Comparison of ENCODE assay signal across 9 cellular contexts in genomic region chr6:168132531-168133184, GRCh38. TPM values are rescaled to one million over a fixed set of nuclear protein-coding genes. Genes with fewer than 3 reads are reported as not detected.
DNase-seq lines count a peak whose midpoint lies in the region; ATAC-seq and TF ChIP-seq lines count a peak whose summit lies in the region.
"Had no signal": no experiment of that assay in that cellular context is flagged by ENCODE, and none has a peak within 500 bp of the region (broad histone marks: within the 10 kb centered on the region; RNA-seq: fewer than 3 reads in every experiment).

No MANE protein-coding gene starts in this region.

- H3K27me3 Mint-ChIP-seq in activated CD4-positive, alpha-beta T cell treated with anti-CD3 and anti-CD28 coated beads, Interleukin-2, amount 10 ng/mL, durations not matched to agents 24 days and 14 days = peaks cover 19% of the 10 kb centered on the region

- no peak overlapping the region for H3K4me3 Mint-ChIP-seq in activated CD4-positive, alpha-beta T cell treated with anti-CD3 and anti-CD28 coated beads, Interleukin-2, amount 10 ng/mL, durations not matched to agents 24 days and 14 days
- H3K4me3 Mint-ChIP-seq: activated B cell treated with CpG ODN at 0.5 μM for 24 hours had no signal

- no peaks in the 10 kb centered on the region for H3K36me3 Mint-ChIP-seq in activated CD4-positive, alpha-beta T cell treated with anti-CD3 and anti-CD28 coated beads, Interleukin-2, amount 10 ng/mL, durations not matched to agents 24 days and 14 days (ENCODE audit: low read depth)

- no peaks in the 10 kb centered on the region for H3K4me1 Mint-ChIP-seq in activated CD4-positive, alpha-beta T cell treated with anti-CD3 and anti-CD28 coated beads, Interleukin-2, amount 10 ng/mL, durations not matched to agents 24 days and 14 days
- H3K4me1 Mint-ChIP-seq: activated B cell treated with CpG ODN at 0.5 μM for 24 hours had no signal

- DNase-seq in 8988T (peak; percentile 68), mucosa of gallbladder (ENCODE audit: low spot score) (peak; percentile 25), SHP77 (lab: John Stamatoyannopoulos, UW) (no peak), activated gamma-delta T cell treated with Interleukin-2 at 50 U/mL for 16 hours (no peak)
- no peak for DNase-seq in activated CD4-positive, alpha-beta T cell treated with anti-CD3 and anti-CD28 coated beads, Interleukin-2, amount 10 ng/mL, durations not matched to agents 24 days and 14 days
- DNase-seq: activated B cell treated with CpG ODN at 0.5 μM for 24 hours had no signal

- intact Hi-C loops in activated CD4-positive, alpha-beta T cell treated with anti-CD3 and anti-CD28 coated beads, Interleukin-2, amount 10 ng/mL, durations not matched to agents 24 days and 14 days (cut with micrococcal nuclease) = no loop called here

- ATAC-seq in esophagus mucosa (peak; percentile 60), HG03159 (IDR thresholded peaks at IDR 0.05; ENCODE audit: unreplicated experiment) (no peak)

- peak; percentile 69 for TF ChIP-seq CTCF in LNCAP (IDR thresholded peaks at IDR 0.05)

- H3K9me3 Mint-ChIP-seq in activated CD4-positive, alpha-beta T cell treated with anti-CD3 and anti-CD28 coated beads, Interleukin-2, amount 10 ng/mL, durations not matched to agents 24 days and 14 days = no peaks in the 10 kb centered on the region
- H3K9me3 Mint-ChIP-seq: activated B cell treated with CpG ODN at 0.5 μM for 24 hours had no signal

- H3K27ac Mint-ChIP-seq in activated CD4-positive, alpha-beta T cell treated with anti-CD3 and anti-CD28 coated beads, Interleukin-2, amount 10 ng/mL, durations not matched to agents 24 days and 14 days = no peak overlapping the region
- H3K27ac Mint-ChIP-seq: activated B cell treated with CpG ODN at 0.5 μM for 24 hours had no signal

RNA-seq across cellular contexts. Expression of gene FRMD1, which starts 53.6 kb away (rescaled TPM):
- total RNA-seq in esophagus mucosa (not detected), mucosa of gallbladder (not detected)
- not detected in 2 replicates for total RNA-seq in activated CD4-positive, alpha-beta T cell treated with anti-CD3 and anti-CD28 coated beads, Interleukin-2, amount 10 ng/mL, durations not matched to agents 24 days and 14 days
- total RNA-seq: activated B cell treated with CpG ODN at 0.5 μM for 24 hours had no signal

Comparison
In these comparisons a context has a peak if more than half of its experiments do, and no peak if none do; other contexts are left out.
1. DNase-seq: peak in 8988T (single experiment) and mucosa of gallbladder (single experiment); none in SHP77 (0 of 2), activated CD4-positive, alpha-beta T cell treated with anti-CD3 and anti-CD28 coated beads, Interleukin-2, amount 10 ng/mL, durations not matched to agents 24 days and 14 days (single experiment) and activated gamma-delta T cell treated with Interleukin-2 at 50 U/mL for 16 hours (single experiment).